Comparison of ENCODE assay signal across 9 cellular contexts in genomic region chr3:120855665-120856437, GRCh38. TPM values are rescaled to one million over a fixed set of nuclear protein-coding genes. Genes with fewer than 3 reads are reported as not detected.
DNase-seq lines count a peak whose midpoint lies in the region; ATAC-seq and TF ChIP-seq lines count a peak whose summit lies in the region.
"Had no signal": no experiment of that assay in that cellular context is flagged by ENCODE, and none has a peak within 500 bp of the region (broad histone marks: within the 10 kb centered on the region; RNA-seq: fewer than 3 reads in every experiment).

No MANE protein-coding gene starts in this region.

- intact Hi-C loops in thyroid gland (cut with DNase I) = no loop called here

- H3K36me3 ChIP-seq in HEK293 (ENCODE audit: control insufficient read depth in 2 of 2, insufficient read depth in 1 of 2, low read length in 2 of 2) = no peaks in the 10 kb centered on the region
- H3K36me3 ChIP-seq in adipocyte (ENCODE audit: control insufficient read depth, insufficient read depth, low read length, severe bottlenecking) = no peaks in the 10 kb centered on the region
- no peaks in the 10 kb centered on the region for H3K36me3 ChIP-seq in thyroid gland

- DNase-seq in adipocyte (ENCODE audit: low read depth) (peak; percentile 38), hepatic stellate cell (ENCODE audit: low spot score) (peak; percentile 14), thyroid gland (peak; percentile 96 to 97)
- DNase-seq: activated CD4-positive, alpha-beta T cell treated with anti-CD3 and anti-CD28 coated beads for 36 hours had no signal

- POLR2A ChIA-PET in HEK293 (lab: Yijun Ruan, JAX) = no interaction called here

- H3K4me1 ChIP-seq in HEK293 (ENCODE audit: control insufficient read depth, insufficient read depth, low read length) (no peaks in the 10 kb centered on the region), adipocyte (ENCODE audit: control insufficient read depth, insufficient read depth, low read length) (peaks cover 4% of the 10 kb centered on the region), thyroid gland (peaks cover 25 to 29% of the 10 kb centered on the region in 2 donors)

- TF ChIP-seq POLR2A in thyroid gland (IDR thresholded peaks at IDR 0.05) = peak in 1 of 2 donors; percentile 62

- H3K27ac ChIP-seq in HEK293 (ENCODE audit: extremely low read depth, low read depth, low read length) (no peak overlapping the region), thyroid gland (peak overlapping the region; percentile 71 to 88 (median 86))

- H3K4me3 ChIP-seq in HEK293 (ENCODE audit: low read depth, low read length) = no peak overlapping the region
- no peak overlapping the region for H3K4me3 ChIP-seq in adipocyte (ENCODE audit: low read length)
- H3K4me3 ChIP-seq in thyroid gland (replicated peaks in 1 of 3) = no peak overlapping the region

- 17 to 19% methylated on average over 7 of the region's 7 CpGs for WGBS in thyroid gland, 2 donors

- CTCF ChIA-PET in HEK293 (lab: Yijun Ruan, JAX) = no interaction called here

- no peak overlapping the region for H3K9ac ChIP-seq in adipocyte (ENCODE audit: low read length)

- no peaks in the 10 kb centered on the region for H3K27me3 ChIP-seq in adipocyte (replicated peaks; ENCODE audit: control insufficient read depth, insufficient read depth, low read length)
- no peaks in the 10 kb centered on the region for H3K27me3 ChIP-seq in thyroid gland

- H3K9me3 ChIP-seq in HEK293 (ENCODE audit: control insufficient read depth, insufficient read depth, low read depth, low read length) = no peaks in the 10 kb centered on the region
- no peaks in the 10 kb centered on the region for H3K9me3 ChIP-seq in adipocyte (ENCODE audit: control insufficient read depth, low read length)
- H3K9me3 ChIP-seq in thyroid gland = no peaks in the 10 kb centered on the region

- TF ChIP-seq CTCF in HEK293 (tag by site-specific recombination; IDR thresholded peaks at IDR 0.05) (no peak), thyroid gland (IDR thresholded peaks at IDR 0.05) (no peak)

- ATAC-seq in GM19463 (IDR thresholded peaks at IDR 0.05; ENCODE audit: unreplicated experiment) = no peak
- ATAC-seq in HG02571 (IDR thresholded peaks at IDR 0.05; ENCODE audit: unreplicated experiment) = no peak
- no peak for ATAC-seq in HG03442 (IDR thresholded peaks at IDR 0.05; ENCODE audit: unreplicated experiment)
- ATAC-seq: activated CD4-positive, alpha-beta T cell treated with anti-CD3 and anti-CD28 coated beads for 36 hours had no signal

TF ChIP-seq in HEK293, 187 proteins besides CTCF, POLR2A, EP300 and RAD21:
- no peak for TF ChIP-seq ZNF18 (tag by site-specific recombination; IDR thresholded peaks at IDR 0.05)
- TF ChIP-seq ZFHX2 (tag by site-specific recombination; conservative IDR thresholded peaks at IDR 0.05) = no peak
- TF ChIP-seq ZBTB17 (tag by site-specific recombination; IDR thresholded peaks at IDR 0.05) = 0 out of 2 replicates have a peak, but pooled peaks have one; percentile 39
- TF ChIP-seq ZNF776 (tag by site-specific recombination; IDR thresholded peaks at IDR 0.05; ENCODE audit: borderline replicate concordance) = no peak
- no peak for TF ChIP-seq ZNF223 (tag by site-specific recombination; IDR thresholded peaks at IDR 0.05)

RNA-seq across cellular contexts. Expression of gene STXBP5L, which starts 52.2 kb away (rescaled TPM):
- 10 to 100 TPM in 3 of 4 donors, 1 to 10 TPM in 1; 8.9 to 24.9 (median 21.9) TPM for total RNA-seq in thyroid gland
- total RNA-seq: activated CD4-positive, alpha-beta T cell treated with anti-CD3 and anti-CD28 coated beads for 36 hours; dermis microvascular lymphatic vessel endothelial cell had no signal

Comparison
In these comparisons a context has a peak if more than half of its experiments do, and no peak if none do; other contexts are left out.
1. DNase-seq: peak in every context shown above with its lines; median percentile 96 in thyroid gland; 38 in adipocyte; 14 in hepatic stellate cell.